1 cellular context compared by ENCODE assay signal in genomic region chrX:74291964-74292891, GRCh38.
TF ChIP-seq lines count a peak whose summit lies in the region.

No MANE protein-coding gene starts in this region.

TF ChIP-seq in HepG2, 621 proteins besides CTCF, POLR2A, EP300 and RAD21 (continued from another document and continues in another):
- TF ChIP-seq ZNF646 (CRISPR knock-in tag; IDR thresholded peaks at IDR 0.05) (no peak), NR1H2 (CRISPR knock-in tag; IDR thresholded peaks at IDR 0.05; ENCODE audit: borderline replicate concordance, low read depth) (no peak), CERS6 (CRISPR knock-in tag; IDR thresholded peaks at IDR 0.05) (no peak), PLSCR1 (CRISPR knock-in tag; IDR thresholded peaks at IDR 0.05; ENCODE audit: borderline replicate concordance) (no peak), RFX3 (CRISPR knock-in tag; IDR thresholded peaks at IDR 0.05) (no peak), RNF219 (CRISPR knock-in tag; IDR thresholded peaks at IDR 0.05) (no peak), ZNF367 (CRISPR knock-in tag; IDR thresholded peaks at IDR 0.05; ENCODE audit: borderline replicate concordance) (no peak), DDIT3 (CRISPR knock-in tag; IDR thresholded peaks at IDR 0.05) (no peak), ZNF674 (CRISPR knock-in tag; IDR thresholded peaks at IDR 0.05; ENCODE audit: low read depth) (no peak), DRAP1 (CRISPR knock-in tag; IDR thresholded peaks at IDR 0.05) (peak; percentile 89), REXO4 (CRISPR knock-in tag; IDR thresholded peaks at IDR 0.05; ENCODE audit: borderline replicate concordance) (no peak), ZNF383 (CRISPR knock-in tag; IDR thresholded peaks at IDR 0.05; ENCODE audit: borderline replicate concordance) (no peak), CENPX (CRISPR knock-in tag; IDR thresholded peaks at IDR 0.05) (no peak), ZNF724P (CRISPR knock-in tag; IDR thresholded peaks at IDR 0.05; ENCODE audit: borderline replicate concordance) (no peak), IRF9 (CRISPR knock-in tag; IDR thresholded peaks at IDR 0.05; ENCODE audit: borderline replicate concordance) (no peak), KIAA2018 (CRISPR knock-in tag; IDR thresholded peaks at IDR 0.05; ENCODE audit: borderline replicate concordance) (no peak), ZBTB46 (CRISPR knock-in tag; IDR thresholded peaks at IDR 0.05; ENCODE audit: borderline replicate concordance) (no peak), ZNF737 (CRISPR knock-in tag; IDR thresholded peaks at IDR 0.05; ENCODE audit: borderline replicate concordance) (no peak), SALL1 (CRISPR knock-in tag; IDR thresholded peaks at IDR 0.05) (no peak; the same call in none of the 2 replicates), YEATS4 (CRISPR knock-in tag; IDR thresholded peaks at IDR 0.05; ENCODE audit: borderline replicate concordance) (0 out of 2 replicates have a peak, but pooled peaks have one; percentile 44), ARID2 (CRISPR knock-in tag; IDR thresholded peaks at IDR 0.05; ENCODE audit: borderline replicate concordance) (no peak), NPAS2 (CRISPR knock-in tag; IDR thresholded peaks at IDR 0.05; ENCODE audit: borderline replicate concordance) (no peak), TEF (CRISPR knock-in tag; IDR thresholded peaks at IDR 0.05) (no peak), ZSCAN21 (CRISPR knock-in tag; IDR thresholded peaks at IDR 0.05; ENCODE audit: borderline replicate concordance) (0 out of 2 replicates have a peak, but pooled peaks have one; percentile 16), HOMEZ (CRISPR knock-in tag; IDR thresholded peaks at IDR 0.05; ENCODE audit: low read depth) (no peak), MAFF (IDR thresholded peaks at IDR 0.05; ENCODE audit: low read depth, low read length) (peak; percentile 38; the same call in 1 of the 2 replicates), ZNF546 (CRISPR knock-in tag; conservative IDR thresholded peaks at IDR 0.05) (no peak)
